In genomic region chr13:112818040-112818697, GRCh38 we compare ENCODE assay signal across 26 cellular contexts.
"Had no signal": no experiment of that assay in that cellular context is flagged by ENCODE, and none has a peak within 500 bp of the region (broad histone marks: within the 10 kb centered on the region; RNA-seq: fewer than 3 reads in every experiment).

No MANE protein-coding gene starts in this region.

- DNase-seq: caudate nucleus; effector CD8-positive, alpha-beta T cell; esophagus squamous epithelium; foreskin fibroblast; immature natural killer cell; kidney; left cardiac atrium; left ventricle myocardium superior; mesendoderm; mucosa of descending colon; naive thymus-derived CD8-positive, alpha-beta T cell; pancreas; psoas muscle; retina; stimulated activated CD4-positive, alpha-beta T cell treated with anti-CD3 and anti-CD28 coated beads, Interleukin-2, amount 100 ng/mL, for 24 hours; stimulated activated CD4-positive, alpha-beta T cell treated with anti-CD3 and anti-CD28 coated beads, Interleukin-4, amount 100 ng/mL, for 4 hours; stimulated activated naive B cell treated with anti-CD40 and anti-IgM and Interleukin-4, amounts not matched to agents 10 μg/mL and 1 μg/mL and 100 μg/mL, for 72 hours; stimulated activated naive CD8-positive, alpha-beta T cell treated with anti-CD3 and anti-CD28 coated beads, Interleukin-15, amount 100 ng/mL, for 72 hours; substantia nigra; trophoblast cell; uterus had no signal

- H3K9me3 ChIP-seq: esophagus squamous epithelium, mucosa of descending colon, pancreas, uterus had no signal

- H3K4me3 Mint-ChIP-seq: immature natural killer cell; naive thymus-derived CD8-positive, alpha-beta T cell; stimulated activated naive B cell treated with anti-CD40 and anti-IgM and Interleukin-4, amounts not matched to agents 10 μg/mL and 1 μg/mL and 100 μg/mL, for 72 hours; stimulated activated naive CD8-positive, alpha-beta T cell treated with anti-CD3 and anti-CD28 coated beads, Interleukin-15, amount 100 ng/mL, for 72 hours had no signal

- H3K9me3 Mint-ChIP-seq: immature natural killer cell; stimulated activated naive CD8-positive, alpha-beta T cell treated with anti-CD3 and anti-CD28 coated beads, Interleukin-15, amount 100 ng/mL, for 72 hours had no signal

- H3K27me3 Mint-ChIP-seq: naive thymus-derived CD8-positive, alpha-beta T cell; stimulated activated naive B cell treated with anti-CD40 and anti-IgM and Interleukin-4, amounts not matched to agents 10 μg/mL and 1 μg/mL and 100 μg/mL, for 72 hours; stimulated activated naive CD8-positive, alpha-beta T cell treated with anti-CD3 and anti-CD28 coated beads, Interleukin-15, amount 100 ng/mL, for 72 hours had no signal

- H3K27ac Mint-ChIP-seq: immature natural killer cell; stimulated activated naive B cell treated with anti-CD40 and anti-IgM and Interleukin-4, amounts not matched to agents 10 μg/mL and 1 μg/mL and 100 μg/mL, for 72 hours; stimulated activated naive CD8-positive, alpha-beta T cell treated with anti-CD3 and anti-CD28 coated beads, Interleukin-15, amount 100 ng/mL, for 72 hours had no signal

- H3K36me3 ChIP-seq: uterus had no signal

- H3K4me1 Mint-ChIP-seq: immature natural killer cell; naive thymus-derived CD8-positive, alpha-beta T cell; stimulated activated naive CD8-positive, alpha-beta T cell treated with anti-CD3 and anti-CD28 coated beads, Interleukin-15, amount 100 ng/mL, for 72 hours had no signal

- H3K27me3 ChIP-seq: esophagus squamous epithelium, pancreas, uterus had no signal

- H3K4me3 ChIP-seq: coronary artery, esophagus squamous epithelium, lung, mucosa of descending colon, pancreas, psoas muscle, skin epidermis, uterus had no signal

- H3K27ac ChIP-seq: coronary artery, epithelial cell of prostate, esophagus squamous epithelium, pancreas, psoas muscle, skin epidermis, uterus had no signal

- H3K4me1 ChIP-seq: esophagus squamous epithelium, pancreas, psoas muscle, uterus had no signal

- ATAC-seq: left cardiac atrium; left ventricle myocardium superior; mucosa of descending colon; naive thymus-derived CD8-positive, alpha-beta T cell; pancreas; psoas muscle; sciatic nerve; stimulated activated naive B cell treated with anti-CD40 and anti-IgM and Interleukin-4, amounts not matched to agents 10 μg/mL and 1 μg/mL and 100 μg/mL, for 72 hours; stimulated activated naive CD8-positive, alpha-beta T cell treated with anti-CD3 and anti-CD28 coated beads, Interleukin-15, amount 100 ng/mL, for 72 hours had no signal
